8 cellular contexts compared by ENCODE assay signal in the genomic region with DNA sequence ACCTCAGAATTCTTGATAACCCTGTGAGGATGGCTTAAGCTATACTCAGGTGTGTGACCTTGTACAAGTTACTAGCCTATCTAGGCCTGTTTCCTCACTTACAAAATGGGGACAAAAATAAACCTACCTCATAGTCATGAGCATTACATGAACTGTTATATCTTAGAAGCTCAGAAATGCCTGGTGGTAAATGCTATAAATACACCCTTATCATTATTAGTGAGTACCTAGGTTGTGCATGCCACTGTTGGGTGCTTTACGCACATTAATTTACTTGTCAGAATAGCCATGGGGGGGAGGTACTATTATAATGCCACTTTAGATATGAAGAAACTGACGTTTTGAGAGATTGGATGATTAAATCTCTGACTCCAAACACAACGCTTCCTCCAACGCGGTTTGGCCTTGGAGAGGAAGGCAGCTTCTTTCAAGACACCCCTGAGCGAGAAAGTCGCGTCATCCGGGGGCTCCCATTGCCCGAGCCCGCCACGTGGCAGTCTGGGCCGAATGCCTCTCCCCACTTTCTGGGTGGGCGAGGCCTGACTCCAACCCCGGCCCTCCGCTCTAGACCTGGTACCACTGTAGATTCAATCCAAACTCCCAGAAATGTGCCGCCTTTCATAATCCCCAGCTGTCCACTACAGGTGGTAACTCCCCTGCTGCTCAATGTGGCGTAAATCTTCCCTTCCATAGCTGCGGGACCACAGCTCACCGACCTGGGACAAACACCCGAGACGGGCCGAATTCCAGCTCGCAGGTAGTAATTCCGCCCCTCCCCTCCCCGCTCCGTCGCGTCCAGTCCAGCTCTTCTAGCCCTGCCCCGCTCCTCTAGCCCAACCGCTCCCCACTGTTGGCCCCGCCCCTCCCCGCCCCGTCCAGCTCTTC. TPM values are rescaled to one million over a fixed set of nuclear protein-coding genes. Genes with fewer than 3 reads are reported as not detected.
DNase-seq lines count a peak whose midpoint lies in the region; ATAC-seq and TF ChIP-seq lines count a peak whose summit lies in the region.

No MANE protein-coding gene starts in this region.

- H3K4me1 ChIP-seq in esophagus (ENCODE audit: control insufficient read depth in 2 of 2, insufficient read depth in 2 of 2, low read length in 1 of 2) (peaks cover 0 to 2% of the 10 kb centered on the region in 2 donors), stomach (peaks cover 6 to 25% (median 17%) of the 10 kb centered on the region in 4 donors)

- no peak for TF ChIP-seq CTCF in stomach (IDR thresholded peaks at IDR 0.05)

- H3K4me1 Mint-ChIP-seq in activated CD8-positive, alpha-beta T cell treated with anti-CD3 and anti-CD28 coated beads, Interleukin-2, amount 10 ng/mL, durations not matched to agents 7 days and 5 days (ENCODE audit: low read depth): peaks cover 38% of the 10 kb centered on the region
- H3K4me1 Mint-ChIP-seq in naive thymus-derived CD8-positive, alpha-beta T cell: peaks cover 8 to 21% (median 19%) of the 10 kb centered on the region in 4 donors

- H3K36me3 Mint-ChIP-seq in activated CD8-positive, alpha-beta T cell treated with anti-CD3 and anti-CD28 coated beads, Interleukin-2, amount 10 ng/mL, durations not matched to agents 7 days and 5 days (ENCODE audit: low read depth): peaks cover 31% of the 10 kb centered on the region
- H3K36me3 Mint-ChIP-seq in naive thymus-derived CD8-positive, alpha-beta T cell: no peaks in the 10 kb centered on the region

- H3K9me3 ChIP-seq in esophagus (ENCODE audit: control insufficient read depth in 2 of 2, insufficient read depth in 1 of 2, low read depth in 1 of 2, low read length in 1 of 2): no peaks in the 10 kb centered on the region
- H3K9me3 ChIP-seq in stomach: no peaks in the 10 kb centered on the region

- H3K27ac Mint-ChIP-seq in activated CD8-positive, alpha-beta T cell treated with anti-CD3 and anti-CD28 coated beads, Interleukin-2, amount 10 ng/mL, durations not matched to agents 7 days and 5 days: peak overlapping the region; percentile 98
- peak overlapping the region; percentile 71 to 94 (median 86) for H3K27ac Mint-ChIP-seq in naive thymus-derived CD8-positive, alpha-beta T cell

- TF ChIP-seq POLR2A in stomach (IDR thresholded peaks at IDR 0.05): no peak

- peak overlapping the region; percentile 68 to 80 for H3K27ac ChIP-seq in esophagus (ENCODE audit: low read depth in 2 of 2, low read length in 1 of 2)
- H3K27ac ChIP-seq in stomach: peak overlapping the region; percentile 33 to 85 (median 82)

- H3K4me3 ChIP-seq in esophagus (ENCODE audit: low read depth in 1 of 2, low read length in 2 of 2): peak overlapping the region; percentile 65 to 76
- H3K4me3 ChIP-seq in stomach: peak overlapping the region; percentile 49 to 85 (median 62)

- H3K4me3 Mint-ChIP-seq in activated CD8-positive, alpha-beta T cell treated with anti-CD3 and anti-CD28 coated beads, Interleukin-2, amount 10 ng/mL, durations not matched to agents 7 days and 5 days: peak overlapping the region; percentile 93
- peak overlapping the region; percentile 82 to 96 (median 92) for H3K4me3 Mint-ChIP-seq in naive thymus-derived CD8-positive, alpha-beta T cell

- CTCF ChIA-PET in activated CD8-positive, alpha-beta T cell treated with anti-CD3 and anti-CD28 coated beads, Interleukin-2, amount 10 ng/mL, durations not matched to agents 7 days and 5 days (lab: Charles Lee): interaction anchor here (0.6 to 4.6 kb wide), 11 partner anchors 12 to 211 kb away, joined by 3 to 60 read pairs (median 4); partner anchors contain the start of genes LRRC41, NSUN4, POMGNT1 and UQCRH

- peaks cover 2% of the 10 kb centered on the region for H3K27me3 Mint-ChIP-seq in activated CD8-positive, alpha-beta T cell treated with anti-CD3 and anti-CD28 coated beads, Interleukin-2, amount 10 ng/mL, durations not matched to agents 7 days and 5 days (ENCODE audit: low read depth)
- H3K27me3 Mint-ChIP-seq in naive thymus-derived CD8-positive, alpha-beta T cell: no peaks in the 10 kb centered on the region

- H3K27me3 ChIP-seq in esophagus (ENCODE audit: control insufficient read depth in 1 of 2, insufficient read depth in 2 of 2, low read length in 2 of 2): no peaks in the 10 kb centered on the region
- no peaks in the 10 kb centered on the region for H3K27me3 ChIP-seq in stomach

- TF ChIP-seq EP300 in stomach (IDR thresholded peaks at IDR 0.05): no peak

- peak in 3 of 4 experiments; percentile 3 to 53 (median 43) for DNase-seq in activated CD4-positive, CD25-positive, alpha-beta regulatory T cell (lab: John Stamatoyannopoulos, UW)
- no peak for DNase-seq in activated CD4-positive, CD25-positive, alpha-beta regulatory T cell treated with anti-CD3 and anti-CD28 coated beads, Interleukin-2, amount 50 U/mL, for 72 hours
- peak; percentile 95 for DNase-seq in NCI-H187 treated with DMSO at 0.1 percent for 48 hours (lab: John Stamatoyannopoulos, UW)
- DNase-seq in activated CD8-positive, alpha-beta T cell treated with anti-CD3 and anti-CD28 coated beads, Interleukin-2, amount 10 ng/mL, durations not matched to agents 7 days and 5 days: peak; percentile 78
- peak in 8 of 10 donors; percentile 11 to 76 (median 47) for DNase-seq in naive thymus-derived CD8-positive, alpha-beta T cell
- no peak for DNase-seq in stomach

- 3% methylated on average over 32 to 34 of the region's 34 CpGs for WGBS in esophagus, 2 donors
- 1 to 3% (median 1%) methylated on average over 33 to 34 of the region's 34 CpGs for WGBS in stomach, 5 donors

- intact Hi-C loops in stomach (cut with DNase I; ENCODE audit: low total_unique reads): no loop called here

- H3K36me3 ChIP-seq in esophagus (ENCODE audit: control insufficient read depth in 2 of 2, insufficient read depth in 2 of 2, low read length in 1 of 2) (no peaks in the 10 kb centered on the region), stomach (no peaks in the 10 kb centered on the region)

- POLR2A ChIA-PET in activated CD8-positive, alpha-beta T cell treated with anti-CD3 and anti-CD28 coated beads, Interleukin-2, amount 10 ng/mL, durations not matched to agents 7 days and 5 days (lab: Charles Lee): interaction anchor here (0.6 to 3.1 kb wide), 11 partner anchors 17 to 663 kb away, joined by 3 to 21 read pairs (median 4); partner anchors contain the start of genes GPBP1L1, LRRC41, NASP and NSUN4
- POLR2A ChIA-PET in naive thymus-derived CD8-positive, alpha-beta T cell (lab: Charles Lee): interaction anchor here (0.5 to 2.8 kb wide), 4 partner anchors 56 to 696 kb away, joined by 3 to 29 read pairs (median 8); partner anchors contain the start of genes AKR1A1, LRRC41, NSUN4 and UQCRH

- peak; percentile 54 for ATAC-seq in HG02642 (IDR thresholded peaks at IDR 0.05; ENCODE audit: poor library complexity, unreplicated experiment)
- peak; percentile 76 for ATAC-seq in activated CD8-positive, alpha-beta T cell treated with anti-CD3 and anti-CD28 coated beads, Interleukin-2, amount 10 ng/mL, durations not matched to agents 7 days and 5 days
- ATAC-seq in naive thymus-derived CD8-positive, alpha-beta T cell: peak; percentile 34 to 67

- no peaks in the 10 kb centered on the region for H3K9me3 Mint-ChIP-seq in activated CD8-positive, alpha-beta T cell treated with anti-CD3 and anti-CD28 coated beads, Interleukin-2, amount 10 ng/mL, durations not matched to agents 7 days and 5 days (ENCODE audit: insufficient read depth)
- H3K9me3 Mint-ChIP-seq in naive thymus-derived CD8-positive, alpha-beta T cell: no peaks in the 10 kb centered on the region

RNA-seq across cellular contexts. Expression of gene RAD54L, which starts 0.8 kb away (rescaled TPM):
- total RNA-seq in activated CD8-positive, alpha-beta T cell treated with anti-CD3 and anti-CD28 coated beads, Interleukin-2, amount 10 ng/mL, durations not matched to agents 7 days and 5 days: 10 to 100 TPM; 59.3 to 63.9 TPM
- polyA plus RNA-seq in esophagus: 1 to 10 TPM; 6.1 to 7.0 TPM
- 1 to 10 TPM in 1 of 2 experiments, under 1 TPM in 1; 0.80 to 1.0 TPM for total RNA-seq in naive thymus-derived CD8-positive, alpha-beta T cell
- polyA plus RNA-seq in naive thymus-derived CD8-positive, alpha-beta T cell: under 1 TPM in 1 of 3 donors, not detected in 2; 0.27 TPM
- 10 to 100 TPM in 2 of 5 donors, 1 to 10 TPM in 2, under 1 TPM in 1; 0.45 to 99.6 (median 3.9) TPM for total RNA-seq in stomach
- polyA plus RNA-seq in stomach: 1 to 10 TPM; 2.6 to 6.5 (median 3.2) TPM

RNA-seq across cellular contexts. Expression of gene LURAP1, which starts 43.7 kb away (rescaled TPM):
- total RNA-seq in activated CD8-positive, alpha-beta T cell treated with anti-CD3 and anti-CD28 coated beads, Interleukin-2, amount 10 ng/mL, durations not matched to agents 7 days and 5 days: not detected
- polyA plus RNA-seq in esophagus: 1 to 10 TPM; 1.6 to 1.7 TPM
- under 1 TPM; 0.33 to 0.65 TPM for total RNA-seq in naive thymus-derived CD8-positive, alpha-beta T cell
- polyA plus RNA-seq in naive thymus-derived CD8-positive, alpha-beta T cell: under 1 TPM in 1 of 3 donors, not detected in 2; 0.30 TPM
- 10 to 100 TPM in 1 of 5 donors, 1 to 10 TPM in 3, not detected in 1; 1.2 to 30.8 (median 6.0) TPM for total RNA-seq in stomach
- polyA plus RNA-seq in stomach: 1 to 10 TPM; 2.9 to 4.4 (median 3.4) TPM

RNA-seq across cellular contexts. Expression of gene POMGNT1, which starts 48.6 kb away (rescaled TPM):
- 10 to 100 TPM; 25.2 to 28.4 TPM for total RNA-seq in activated CD8-positive, alpha-beta T cell treated with anti-CD3 and anti-CD28 coated beads, Interleukin-2, amount 10 ng/mL, durations not matched to agents 7 days and 5 days
- 10 to 100 TPM; 17.1 to 17.2 TPM for polyA plus RNA-seq in esophagus
- total RNA-seq in naive thymus-derived CD8-positive, alpha-beta T cell: 10 to 100 TPM; 46.0 to 52.3 TPM
- polyA plus RNA-seq in naive thymus-derived CD8-positive, alpha-beta T cell: 10 to 100 TPM; 23.5 to 33.4 (median 24.0) TPM
- 10 to 100 TPM in 4 of 5 donors, 1 to 10 TPM in 1; 2.9 to 47.3 (median 30.9) TPM for total RNA-seq in stomach
- polyA plus RNA-seq in stomach: 10 to 100 TPM; 32.1 to 41.5 (median 40.3) TPM

RNA-seq across cellular contexts. Expression of gene LRRC41, which starts 56.6 kb away (rescaled TPM):
- total RNA-seq in activated CD8-positive, alpha-beta T cell treated with anti-CD3 and anti-CD28 coated beads, Interleukin-2, amount 10 ng/mL, durations not matched to agents 7 days and 5 days: 10 to 100 TPM; 32.6 to 33.9 TPM
- polyA plus RNA-seq in esophagus: 10 to 100 TPM; 17.4 to 32.1 TPM
- total RNA-seq in naive thymus-derived CD8-positive, alpha-beta T cell: 10 to 100 TPM; 38.6 to 40.2 TPM
- polyA plus RNA-seq in naive thymus-derived CD8-positive, alpha-beta T cell: 10 to 100 TPM; 43.7 to 46.5 (median 44.6) TPM
- total RNA-seq in stomach: 100 to 1,000 TPM in 1 of 5 donors, 10 to 100 TPM in 4; 21.6 to 110 (median 61.9) TPM
- 10 to 100 TPM; 22.3 to 28.7 (median 22.7) TPM for polyA plus RNA-seq in stomach

RNA-seq across cellular contexts. Expression of gene UQCRH, which starts 56.7 kb away (rescaled TPM):
- total RNA-seq in activated CD8-positive, alpha-beta T cell treated with anti-CD3 and anti-CD28 coated beads, Interleukin-2, amount 10 ng/mL, durations not matched to agents 7 days and 5 days: 100 to 1,000 TPM; 333 to 343 TPM
- 100 to 1,000 TPM; 393 to 498 TPM for polyA plus RNA-seq in esophagus
- total RNA-seq in naive thymus-derived CD8-positive, alpha-beta T cell: 100 to 1,000 TPM; 130 to 148 TPM
- 100 to 1,000 TPM; 293 to 371 (median 330) TPM for polyA plus RNA-seq in naive thymus-derived CD8-positive, alpha-beta T cell
- total RNA-seq in stomach: 100 to 1,000 TPM; 200 to 379 (median 296) TPM
- 100 to 1,000 TPM; 632 to 710 (median 677) TPM for polyA plus RNA-seq in stomach

Comparison
In these comparisons a context has a peak if more than half of its experiments do, and no peak if none do; other contexts are left out.
1. DNase-seq: peak in activated CD4-positive, CD25-positive, alpha-beta regulatory T cell (3 of 4), NCI-H187 treated with DMSO at 0.1 percent for 48 hours (single experiment), activated CD8-positive, alpha-beta T cell treated with anti-CD3 and anti-CD28 coated beads, Interleukin-2, amount 10 ng/mL, durations not matched to agents 7 days and 5 days (single experiment) and naive thymus-derived CD8-positive, alpha-beta T cell (8 of 10); none in activated CD4-positive, CD25-positive, alpha-beta regulatory T cell treated with anti-CD3 and anti-CD28 coated beads, Interleukin-2, amount 50 U/mL, for 72 hours (single experiment) and stomach (single experiment).
2. Peak in every context shown above with its lines, with median percentiles within 50 percentile points of each other: ATAC-seq.